Comparison of ENCODE assay signal across 25 cellular contexts in genomic region chr1:4665456-4665855, GRCh38.
"Had no signal": no experiment of that assay in that cellular context is flagged by ENCODE, and none has a peak within 500 bp of the region (broad histone marks: within the 10 kb centered on the region; RNA-seq: fewer than 3 reads in every experiment).

No MANE protein-coding gene starts in this region.

- H3K27ac ChIP-seq: epithelial cell of prostate, gastroesophageal sphincter, heart left ventricle, hepatocyte, left lung, neural progenitor cell, prostate gland, right atrium auricular region, sigmoid colon, thoracic aorta, tibial nerve, upper lobe of left lung had no signal

- ATAC-seq: gastroesophageal sphincter; heart left ventricle; left cardiac atrium; left lung; mucosa of descending colon; stimulated activated effector memory CD8-positive, alpha-beta T cell treated with anti-CD3 and anti-CD28 coated beads, Interleukin-12 subunit alpha, Interleukin-12 subunit beta, amount 100 ng/mL, for 72 hours; stimulated activated naive CD8-positive, alpha-beta T cell treated with anti-CD3 and anti-CD28 coated beads, Interleukin-15, Interleukin-2, amounts not matched to agents 100 U/mL and 50 U/mL, for 24 hours had no signal

- H3K36me3 ChIP-seq: gastroesophageal sphincter, heart left ventricle, left lung, neural progenitor cell, prostate gland, right atrium auricular region, sigmoid colon, thoracic aorta, tibial nerve, upper lobe of left lung had no signal

- H3K4me3 ChIP-seq: gastroesophageal sphincter, heart left ventricle, hepatocyte, left lung, mucosa of descending colon, neural progenitor cell, prostate gland, right atrium auricular region, sigmoid colon, thoracic aorta, tibial nerve, upper lobe of left lung had no signal

- H3K27me3 ChIP-seq: tibial nerve, upper lobe of left lung had no signal

- DNase-seq: effector CD8-positive, alpha-beta T cell; endodermal cell; foreskin fibroblast; heart left ventricle; kidney; left cardiac atrium; left lung; mesenchymal stem cell; mucosa of descending colon; naive B cell; nucleus accumbens; sigmoid colon; stimulated activated CD4-positive, alpha-beta T cell treated with anti-CD3 and anti-CD28 coated beads, Interleukin-2, amount 100 ng/mL, for 24 hours; stimulated activated CD4-positive, alpha-beta T cell treated with anti-CD3 and anti-CD28 coated beads, Interleukin-4, amount 100 ng/mL, for 24 hours; stimulated activated naive CD8-positive, alpha-beta T cell treated with anti-CD3 and anti-CD28 coated beads, Interleukin-15, Interleukin-2, amounts not matched to agents 100 U/mL and 50 U/mL, for 24 hours had no signal
